8 cellular contexts compared by ENCODE assay signal in the genomic region with DNA sequence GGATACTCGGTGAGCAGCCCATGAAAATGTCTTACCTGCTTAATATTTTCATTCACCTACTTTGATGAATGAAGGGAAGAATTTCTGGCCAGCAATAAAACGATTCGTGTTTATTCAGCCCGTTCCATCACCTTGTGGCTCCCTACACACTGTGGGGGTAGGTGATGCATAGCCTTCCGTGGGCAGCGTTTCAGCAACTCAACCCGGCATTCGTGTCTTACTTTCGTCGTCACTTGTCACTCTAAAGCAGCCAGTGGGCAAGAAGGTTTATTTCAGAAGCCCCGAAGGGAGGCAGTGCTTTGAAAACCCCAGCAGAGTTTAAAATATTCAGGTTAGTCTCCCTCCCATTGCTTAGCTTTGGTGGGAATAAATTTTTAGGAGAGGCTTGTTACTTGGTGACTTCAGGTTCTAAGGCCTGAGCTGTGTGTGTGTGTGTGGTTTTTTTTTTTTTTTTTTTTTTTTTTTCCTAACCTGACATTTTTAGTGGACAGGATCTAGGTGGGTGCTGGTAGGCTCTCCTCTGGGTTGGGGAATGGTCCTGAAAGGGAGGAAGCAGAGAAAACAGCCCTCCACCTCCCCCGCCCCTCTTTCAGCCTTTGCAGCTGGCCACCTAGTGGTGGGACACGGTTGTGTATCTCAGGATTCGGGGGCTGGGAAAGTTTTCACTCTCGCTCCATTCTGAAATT.
DNase-seq lines count a peak whose midpoint lies in the region; ATAC-seq and TF ChIP-seq lines count a peak whose summit lies in the region.

No MANE protein-coding gene starts in this region.

- H3K4me3 ChIP-seq in muscle layer of colon (ENCODE audit: low read depth in 1 of 2, low read length in 2 of 2): peak overlapping the region; percentile 64 to 75

- no peaks in the 10 kb centered on the region for H3K27me3 Mint-ChIP-seq in stimulated activated memory B cell treated with anti-CD40 and anti-IgM and Interleukin-4, amounts not matched to agents 10 μg/mL and 1 μg/mL and 100 μg/mL, for 72 hours

- no peaks in the 10 kb centered on the region for H3K36me3 Mint-ChIP-seq in stimulated activated memory B cell treated with anti-CD40 and anti-IgM and Interleukin-4, amounts not matched to agents 10 μg/mL and 1 μg/mL and 100 μg/mL, for 72 hours

- no peak for ATAC-seq in stimulated activated memory B cell treated with anti-CD40 and anti-IgM and Interleukin-4, amounts not matched to agents 10 μg/mL and 1 μg/mL and 100 μg/mL, for 72 hours

- peak overlapping the region; percentile 52 for H3K27ac Mint-ChIP-seq in stimulated activated memory B cell treated with anti-CD40 and anti-IgM and Interleukin-4, amounts not matched to agents 10 μg/mL and 1 μg/mL and 100 μg/mL, for 72 hours

- peak overlapping the region; percentile 6 for H3K9ac ChIP-seq in muscle layer of colon (ENCODE audit: low read length)

- TF ChIP-seq POLR2A in erythroblast (IDR thresholded peaks at IDR 0.05; ENCODE audit: low read length): no peak

- peak overlapping the region; percentile 80 for H3K4me3 Mint-ChIP-seq in stimulated activated memory B cell treated with anti-CD40 and anti-IgM and Interleukin-4, amounts not matched to agents 10 μg/mL and 1 μg/mL and 100 μg/mL, for 72 hours

- H3K27ac ChIP-seq in muscle layer of colon (ENCODE audit: low read depth, low read length): peak overlapping the region; percentile 83

- H3K9me3 ChIP-seq in muscle layer of colon (ENCODE audit: low read length): no peaks in the 10 kb centered on the region

- no peaks in the 10 kb centered on the region for H3K9me3 Mint-ChIP-seq in stimulated activated memory B cell treated with anti-CD40 and anti-IgM and Interleukin-4, amounts not matched to agents 10 μg/mL and 1 μg/mL and 100 μg/mL, for 72 hours

- H3K4me1 ChIP-seq in muscle layer of colon (ENCODE audit: insufficient read depth, low read length): peaks cover 56% of the 10 kb centered on the region

- peaks cover 44% of the 10 kb centered on the region for H3K4me1 Mint-ChIP-seq in stimulated activated memory B cell treated with anti-CD40 and anti-IgM and Interleukin-4, amounts not matched to agents 10 μg/mL and 1 μg/mL and 100 μg/mL, for 72 hours

- no peaks in the 10 kb centered on the region for H3K27me3 ChIP-seq in muscle layer of colon (ENCODE audit: control insufficient read depth in 1 of 2, insufficient read depth in 2 of 2, low read length in 2 of 2)

- peak; percentile 25 for DNase-seq in NCI-H1436 (lab: John Stamatoyannopoulos, UW)
- no peak for DNase-seq in NCI-H1436 treated with DMSO at 0.1 percent for 48 hours (lab: John Stamatoyannopoulos, UW)
- peak; percentile 70 to 82 for DNase-seq in NCI-H526 (lab: John Stamatoyannopoulos, UW)
- DNase-seq in activated T-cell treated with anti-CD3 and anti-CD28 coated beads, Interleukin-2, amount 50 U/mL, for 1 hour: peak; percentile 61
- peak; percentile 43 to 67 for DNase-seq in erythroblast (lab: John Stamatoyannopoulos, UW)
- no peak for DNase-seq in HPDE6-E6E7 (ENCODE audit: extremely low spot score)

- H3K36me3 ChIP-seq in muscle layer of colon (ENCODE audit: insufficient read depth, low read length): no peaks in the 10 kb centered on the region

Comparison
In these comparisons a context has a peak if more than half of its experiments do, and no peak if none do; other contexts are left out.
1. DNase-seq: peak in NCI-H1436 (single experiment), NCI-H526 (2 of 2), activated T-cell treated with anti-CD3 and anti-CD28 coated beads, Interleukin-2, amount 50 U/mL, for 1 hour (single experiment) and erythroblast (2 of 2); none in NCI-H1436 treated with DMSO at 0.1 percent for 48 hours (single experiment) and HPDE6-E6E7 (single experiment).